ENCODE assay signal across 20 cellular contexts in genomic region chr6:31915756-31916155, GRCh38. TPM values are rescaled to one million over a fixed set of nuclear protein-coding genes. Genes with fewer than 3 reads are reported as not detected.
A peak's percentile ranks its signal among the peaks of the same experiment; 100 is the strongest.
DNase-seq lines count a peak whose midpoint lies in the region; ATAC-seq and TF ChIP-seq lines count a peak whose summit lies in the region.
"Had no signal": no experiment of that assay in that cellular context is flagged by ENCODE, and none has a peak within 500 bp of the region (broad histone marks: within the 10 kb centered on the region; RNA-seq: fewer than 3 reads in every experiment).

No MANE protein-coding gene starts in this region.

- no peak overlapping the region for H3K23ac ChIP-seq in IMR-90 (ENCODE audit: low read depth, low read length)

- intact Hi-C loops in IMR-90 (cut with micrococcal nuclease): no loop called here
- intact Hi-C loops in natural killer cell (cut with micrococcal nuclease): no loop called here

- H3K14ac ChIP-seq in IMR-90 (replicated peaks; ENCODE audit: low read depth, low read length): no peak overlapping the region

- peak overlapping the region; percentile 13; the same call in 1 of the 2 replicates for H2AK5ac ChIP-seq in IMR-90 (ENCODE audit: low read depth, low read length)

- H3K9me3 Mint-ChIP-seq in GM23338 (no peaks in the 10 kb centered on the region), glutamatergic neuron (ENCODE audit: unreplicated experiment) (no peaks in the 10 kb centered on the region), type B pancreatic cell (peaks cover 10% of the 10 kb centered on the region), natural killer cell (no peaks in the 10 kb centered on the region)
- H3K9me3 Mint-ChIP-seq: CD4-positive, CD25-positive, alpha-beta regulatory T cell; CD8-positive, alpha-beta memory T cell; HFFc6 had no signal

- in situ Hi-C loops in IMR-90 (cut with MboI; ENCODE audit: low sequenced_read_pairs): no loop called here

- no peaks in the 10 kb centered on the region for H3K9me3 ChIP-seq in IMR-90 (ENCODE audit: control insufficient read depth, insufficient read depth, low read length)
- H3K9me3 ChIP-seq: BE2C had no signal

- H2BK120ac ChIP-seq in IMR-90 (ENCODE audit: low read depth, low read length): no peak overlapping the region; the same call in 1 of the 2 replicates

- H3K27ac ChIP-seq in GM23338 (ENCODE audit: low read depth) (no peak overlapping the region), IMR-90 (ENCODE audit: insufficient read depth, low read length) (no peak overlapping the region), caudate nucleus (ENCODE audit: low read depth, low read length) (no peak overlapping the region)
- H3K27ac ChIP-seq: GM23248 had no signal

- H3K9ac ChIP-seq in IMR-90 (ENCODE audit: low read depth, low read length): no peak overlapping the region
- H3K9ac ChIP-seq: GM23248 had no signal

- no TSS peak for BruUV-seq in IMR-90 (replicated peaks; lab: Mats Ljungman, UMichigan)

- dilution Hi-C loops in IMR-90 (cut with HindIII; ENCODE audit: low sequenced_read_pairs, unreplicated experiment): no loop called here

- no peaks in the 10 kb centered on the region for H3F3A ChIP-seq in GM23338 (replicated peaks; ENCODE audit: low read depth)

- TF ChIP-seq POLR2A in IMR-90 (IDR thresholded peaks at IDR 0.05; ENCODE audit: low read depth, low read length): no peak

- H2BK5ac ChIP-seq in IMR-90 (ENCODE audit: low read depth, low read length, poor library complexity, severe bottlenecking): no peak overlapping the region

- no peak overlapping the region for H4K91ac ChIP-seq in IMR-90 (ENCODE audit: insufficient read depth, low read depth, low read length)

- H3K4me3 Mint-ChIP-seq in GM23338: no peak overlapping the region
- H3K4me3 Mint-ChIP-seq in glutamatergic neuron (ENCODE audit: unreplicated experiment): peak overlapping the region; percentile 11
- H3K4me3 Mint-ChIP-seq in type B pancreatic cell: peak overlapping the region; percentile 21
- H3K4me3 Mint-ChIP-seq in natural killer cell: no peak overlapping the region
- H3K4me3 Mint-ChIP-seq: CD4-positive, CD25-positive, alpha-beta regulatory T cell; CD8-positive, alpha-beta memory T cell; HFFc6 had no signal

- no peak overlapping the region; the same call in 1 of the 2 replicates for H2BK20ac ChIP-seq in IMR-90 (ENCODE audit: low read depth, low read length)

- H3K9me1 ChIP-seq in IMR-90 (ENCODE audit: insufficient read depth, low read length): peaks cover 9% of the 10 kb centered on the region; the same call in 1 of the 2 replicates

- POLR2A ChIA-PET in IMR-90 (lab: Charles Lee; ENCODE audit: unreplicated experiment): no interaction called here

- H4K20me1 ChIP-seq in GM23338 (replicated peaks; ENCODE audit: insufficient read depth) (no peaks in the 10 kb centered on the region), IMR-90 (ENCODE audit: insufficient read depth, low read length) (no peaks in the 10 kb centered on the region)

- no peak overlapping the region for H3K18ac ChIP-seq in IMR-90 (ENCODE audit: low read depth, low read length)

- no peak overlapping the region for H2AK9ac ChIP-seq in IMR-90 (replicated peaks; ENCODE audit: low read depth, low read length, poor library complexity)

- no peak overlapping the region for H4K8ac ChIP-seq in IMR-90 (ENCODE audit: low read depth in 2 of 2, low read length in 2 of 2)

- no peaks in the 10 kb centered on the region for H3K9me2 ChIP-seq in GM23338 (ENCODE audit: insufficient read depth)

- no peaks in the 10 kb centered on the region for H3K4me1 ChIP-seq in GM23338 (ENCODE audit: insufficient read depth)
- peaks cover 7% of the 10 kb centered on the region; the same call in 1 of the 2 replicates for H3K4me1 ChIP-seq in IMR-90 (ENCODE audit: control insufficient read depth, insufficient read depth, low read length)
- H3K4me1 ChIP-seq: BE2C had no signal

- WGBS in IMR-90 (ENCODE audit: extremely low coverage in 2 of 2, insufficient read length in 1 of 2), 2 experiments: 80% methylated on average over 3 of the region's 6 CpGs; no CpG with 5 or more reads in 1 of the 2 experiments

- no peak overlapping the region for H2BK15ac ChIP-seq in IMR-90 (ENCODE audit: low read depth, low read length)

- ATAC-seq in GM23338 (no peak), IMR-90 (ENCODE audit: low read depth) (no peak), natural killer cell (no peak)
- ATAC-seq: HCT116 had no signal

- H3K27me3 Mint-ChIP-seq in GM23338 (ENCODE audit: insufficient read depth, low read depth, poor library complexity) (peaks cover 4% of the 10 kb centered on the region), glutamatergic neuron (ENCODE audit: unreplicated experiment) (no peaks in the 10 kb centered on the region), type B pancreatic cell (no peaks in the 10 kb centered on the region), natural killer cell (ENCODE audit: low read depth in 2 of 2) (peaks cover 7 to 10% of the 10 kb centered on the region in 2 donors)

- H3K4me3 ChIP-seq in GM23338: no peak overlapping the region
- no peak overlapping the region for H3K4me3 ChIP-seq in IMR-90 (ENCODE audit: insufficient read depth, low read depth, low read length)
- H3K4me3 ChIP-seq: GM23248 had no signal

- no peak overlapping the region for H3K4ac ChIP-seq in IMR-90 (ENCODE audit: low read depth, low read length)

- H3K56ac ChIP-seq in IMR-90 (ENCODE audit: extremely low read depth, insufficient read depth, low read length): no peak overlapping the region

- no peaks in the 10 kb centered on the region for H3K79me1 ChIP-seq in IMR-90 (ENCODE audit: low read depth in 1 of 2, low read length in 2 of 2)

- H3K4me1 Mint-ChIP-seq in GM23338 (no peaks in the 10 kb centered on the region), glutamatergic neuron (ENCODE audit: low read depth, unreplicated experiment) (no peaks in the 10 kb centered on the region), type B pancreatic cell (ENCODE audit: unreplicated experiment) (peaks cover 4% of the 10 kb centered on the region), natural killer cell (no peaks in the 10 kb centered on the region)
- H3K4me1 Mint-ChIP-seq: CD4-positive, CD25-positive, alpha-beta regulatory T cell; CD8-positive, alpha-beta memory T cell had no signal

- no peaks in the 10 kb centered on the region for H3K79me2 ChIP-seq in GM23338 (replicated peaks; ENCODE audit: insufficient read depth)

- DNase-seq in GM23338 (ENCODE audit: low spot score) (no peak), IMR-90 (no peak), glutamatergic neuron (no peak), type B pancreatic cell (ENCODE audit: extremely low spot score, unreplicated experiment) (no peak), caudate nucleus (lab: John Stamatoyannopoulos, UW) (no peak), NCI-H2107 (lab: John Stamatoyannopoulos, UW) (no peak), natural killer cell (no peak)
- DNase-seq: ACHN; BE2C; C1 segment of cervical spinal cord; CD4-positive, CD25-positive, alpha-beta regulatory T cell; CD8-positive, alpha-beta memory T cell; COR-L47; DMS 273 treated with DMSO at 0.1 percent for 48 hours; DND-41; EL; GM23248; HFFc6; KBM-7 had no signal

- TF ChIP-seq CTCF in GM23338 (conservative IDR thresholded peaks at IDR 0.05; ENCODE audit: low read depth in 2 of 2): no peak
- TF ChIP-seq CTCF in IMR-90 (conservative IDR thresholded peaks at IDR 0.05; ENCODE audit: low read depth, low read length): no peak
- no peak for TF ChIP-seq CTCF in glutamatergic neuron (IDR thresholded peaks at IDR 0.05; ENCODE audit: partially characterized antibody, unreplicated experiment)
- TF ChIP-seq CTCF in type B pancreatic cell (conservative IDR thresholded peaks at IDR 0.05): no peak
- TF ChIP-seq CTCF in natural killer cell (IDR thresholded peaks at IDR 0.05): no peak

- H3K36me3 Mint-ChIP-seq in GM23338 (ENCODE audit: low read depth) (no peaks in the 10 kb centered on the region), glutamatergic neuron (ENCODE audit: unreplicated experiment) (no peaks in the 10 kb centered on the region), type B pancreatic cell (no peaks in the 10 kb centered on the region), natural killer cell (no peaks in the 10 kb centered on the region)
- H3K36me3 Mint-ChIP-seq: CD4-positive, CD25-positive, alpha-beta regulatory T cell; CD8-positive, alpha-beta memory T cell had no signal

- H3K36me3 ChIP-seq in GM23338 (ENCODE audit: insufficient read depth) (no peaks in the 10 kb centered on the region), IMR-90 (ENCODE audit: control insufficient read depth, insufficient read depth, low read length) (no peaks in the 10 kb centered on the region)
- H3K36me3 ChIP-seq: BE2C had no signal

- H3K27me3 ChIP-seq in GM23338 (ENCODE audit: insufficient read depth) (no peaks in the 10 kb centered on the region), IMR-90 (ENCODE audit: control insufficient read depth, insufficient read depth, low read length) (no peaks in the 10 kb centered on the region)
- H3K27me3 ChIP-seq: BE2C had no signal

- H2AFZ ChIP-seq in GM23338: peak overlapping the region; percentile 64; the same call in 1 of the 2 replicates
- H2AFZ ChIP-seq in IMR-90 (replicated peaks; ENCODE audit: low read length, poor library complexity): no peak overlapping the region
- H2AFZ ChIP-seq: GM23248 had no signal

- no peak for TF ChIP-seq RAD21 in IMR-90 (IDR thresholded peaks at IDR 0.05; ENCODE audit: low read length)

- H4K5ac ChIP-seq in IMR-90 (ENCODE audit: low read depth, low read length): no peak overlapping the region

- H3K4me2 ChIP-seq in GM23338 (no peak overlapping the region), IMR-90 (ENCODE audit: low read depth, low read length) (no peak overlapping the region)

- H3K27ac Mint-ChIP-seq in GM23338 (no peak overlapping the region), glutamatergic neuron (ENCODE audit: unreplicated experiment) (no peak overlapping the region), type B pancreatic cell (peak overlapping the region; percentile 71), natural killer cell (no peak overlapping the region)
- H3K27ac Mint-ChIP-seq: CD4-positive, CD25-positive, alpha-beta regulatory T cell; HFFc6 had no signal

- CTCF ChIA-PET in IMR-90 (lab: Yijun Ruan, JAX): no interaction called here

RNA-seq across cellular contexts. Expression of gene C2, which starts 11.8 kb away (rescaled TPM):
- 1.7 and 2.4 TPM in 2 replicates for total RNA-seq in GM23338 (2014; rRNA removed; shearing (Covaris generic))
- 0.16 and 0.23 TPM in 2 replicates for polyA plus RNA-seq in GM23338 (2016; fragmentation: Nextera tagmentation; extraction: Ambion mirVana)
- total RNA-seq in IMR-90 (2012; rRNA removed): under 0.01 and 0.18 TPM in 2 replicates
- 0.19 and 0.26 TPM in 2 replicates for polyA plus RNA-seq in IMR-90 (2012; rRNA removed)
- polyA plus RNA-seq in IMR-90 (2012; cell fraction: cytosol; rRNA removed): 0.33 and 0.40 TPM in 2 replicates
- polyA plus RNA-seq in IMR-90 (2012; cell fraction: nucleus; rRNA removed; ENCODE audit: low replicate concordance): 0.30 and 0.69 TPM in 2 replicates
- not detected for total RNA-seq in glutamatergic neuron (ENCODE audit: unreplicated experiment)
- 2.2 and 3.6 TPM in 2 replicates for total RNA-seq in type B pancreatic cell (ENCODE audit: low replicate concordance)
- total RNA-seq in natural killer cell: 1 to 10 TPM in 2 of 3 donors, under 1 TPM in 1; 0.55 to 1.3 (median 1.0) TPM
- polyA plus RNA-seq: CD8-positive, alpha-beta memory T cell had no signal

RNA-seq across cellular contexts. Expression of gene ZBTB12, which starts 13.9 kb away (rescaled TPM):
- 14.4 and 14.9 TPM in 2 replicates for total RNA-seq in GM23338 (2014; rRNA removed; shearing (Covaris generic))
- 0.18 and 0.68 TPM in 2 replicates for polyA plus RNA-seq in GM23338 (2016; fragmentation: Nextera tagmentation; extraction: Ambion mirVana)
- 2.0 and 2.5 TPM in 2 replicates for total RNA-seq in IMR-90 (2012; rRNA removed)
- polyA plus RNA-seq in IMR-90 (2012; rRNA removed): 8.1 and 8.5 TPM in 2 replicates
- 2.5 and 4.5 TPM in 2 replicates for polyA plus RNA-seq in IMR-90 (2012; cell fraction: cytosol; rRNA removed)
- 2.0 and 2.9 TPM in 2 replicates for polyA plus RNA-seq in IMR-90 (2012; cell fraction: nucleus; rRNA removed; ENCODE audit: low replicate concordance)
- total RNA-seq in glutamatergic neuron (ENCODE audit: unreplicated experiment): 16.2 TPM
- 8.2 and 37.7 TPM in 2 replicates for total RNA-seq in type B pancreatic cell (ENCODE audit: low replicate concordance)
- total RNA-seq in natural killer cell: under 1 TPM; 0.54 to 0.77 (median 0.63) TPM
- polyA plus RNA-seq: CD4-positive, CD25-positive, alpha-beta regulatory T cell; CD8-positive, alpha-beta memory T cell; GM23248 had no signal

RNA-seq across cellular contexts. Expression of gene EHMT2, which starts 18.3 kb away (rescaled TPM):
- 184 and 193 TPM in 2 replicates for total RNA-seq in GM23338 (2014; rRNA removed; shearing (Covaris generic))
- polyA plus RNA-seq in GM23338 (2016; fragmentation: Nextera tagmentation; extraction: Ambion mirVana) (112 and 113 TPM in 2 replicates), IMR-90 (2012; rRNA removed) (47.7 and 51.2 TPM in 2 replicates)
- total RNA-seq in IMR-90 (2012; rRNA removed) (36.4 and 38.0 TPM in 2 replicates), glutamatergic neuron (ENCODE audit: unreplicated experiment) (113 TPM), type B pancreatic cell (ENCODE audit: low replicate concordance) (59.9 and 136 TPM in 2 replicates), natural killer cell (10 to 100 TPM; 49.3 to 56.6 (median 55.8) TPM)
- 31.6 and 49.6 TPM in 2 replicates for polyA plus RNA-seq in IMR-90 (2012; cell fraction: cytosol; rRNA removed)
- 155 and 310 TPM in 2 replicates for polyA plus RNA-seq in IMR-90 (2012; cell fraction: nucleus; rRNA removed; ENCODE audit: low replicate concordance)

RNA-seq across cellular contexts. Expression of gene CFB, which starts 30.1 kb away (rescaled TPM):
- total RNA-seq in GM23338 (2014; rRNA removed; shearing (Covaris generic)): not detected in 2 replicates
- polyA plus RNA-seq in GM23338 (2016; fragmentation: Nextera tagmentation; extraction: Ambion mirVana) (0.86 TPM in 1 of 2 replicates, not detected in the other), IMR-90 (2012; rRNA removed) (5.8 and 6.1 TPM in 2 replicates)
- total RNA-seq in IMR-90 (2012; rRNA removed) (1.4 and 1.8 TPM in 2 replicates), glutamatergic neuron (ENCODE audit: unreplicated experiment) (not detected), type B pancreatic cell (ENCODE audit: low replicate concordance) (7.8 and 13.6 TPM in 2 replicates), natural killer cell (under 1 TPM in 1 of 3 donors, not detected in 2; 0.45 TPM)
- polyA plus RNA-seq in IMR-90 (2012; cell fraction: cytosol; rRNA removed): 4.1 and 5.2 TPM in 2 replicates
- polyA plus RNA-seq in IMR-90 (2012; cell fraction: nucleus; rRNA removed; ENCODE audit: low replicate concordance): 15.4 and 32.5 TPM in 2 replicates

RNA-seq across cellular contexts. Expression of gene SLC44A4, which starts 37.0 kb away (rescaled TPM):
- total RNA-seq in GM23338 (2014; rRNA removed; shearing (Covaris generic)): 3.7 and 4.6 TPM in 2 replicates
- polyA plus RNA-seq in GM23338 (2016; fragmentation: Nextera tagmentation; extraction: Ambion mirVana): 1.1 and 1.2 TPM in 2 replicates
- total RNA-seq in IMR-90 (2012; rRNA removed): 0.36 TPM in 1 of 2 replicates, not detected in the other
- 0.14 and 0.19 TPM in 2 replicates for polyA plus RNA-seq in IMR-90 (2012; rRNA removed)
- 0.26 and 0.84 TPM in 2 replicates for polyA plus RNA-seq in IMR-90 (2012; cell fraction: cytosol; rRNA removed)
- 0.23 and 0.28 TPM in 2 replicates for polyA plus RNA-seq in IMR-90 (2012; cell fraction: nucleus; rRNA removed; ENCODE audit: low replicate concordance)
- not detected for total RNA-seq in glutamatergic neuron (ENCODE audit: unreplicated experiment)
- total RNA-seq in type B pancreatic cell (ENCODE audit: low replicate concordance): 8.8 and 10.6 TPM in 2 replicates
- total RNA-seq in natural killer cell: under 1 TPM in 1 of 3 donors, not detected in 2; 0.48 TPM
- total RNA-seq: CD8-positive, alpha-beta memory T cell; GM23248 had no signal
- polyA plus RNA-seq: CD4-positive, CD25-positive, alpha-beta regulatory T cell; CD8-positive, alpha-beta memory T cell; GM23248 had no signal

Comparison
In these comparisons a context has a peak if more than half of its experiments do, and no peak if none do; other contexts are left out.
1. H3K4me3 Mint-ChIP-seq: peak in glutamatergic neuron (single experiment) and type B pancreatic cell (single experiment); none in GM23338 (single experiment) and natural killer cell (single experiment).